8 cellular contexts compared by ENCODE assay signal in genomic region chr11:116835042-116835772, GRCh38. TPM values are rescaled to one million over a fixed set of nuclear protein-coding genes. Genes with fewer than 3 reads are reported as not detected.
A peak's percentile ranks its signal among the peaks of the same experiment; 100 is the strongest.
DNase-seq lines count a peak whose midpoint lies in the region; ATAC-seq and TF ChIP-seq lines count a peak whose summit lies in the region.

No MANE protein-coding gene starts in this region.

- TF ChIP-seq CTCF in C4-2B (conservative IDR thresholded peaks at IDR 0.05): no peak
- no peak for TF ChIP-seq CTCF in osteoblast (IDR thresholded peaks at IDR 0.05; ENCODE audit: extremely low read depth, low read depth, low read length)

- peak overlapping the region; percentile 35 for H2AFZ ChIP-seq in osteoblast (ENCODE audit: low read length)

- DNase-seq in OCI-M1 (lab: John Stamatoyannopoulos, UW) (peak; percentile 30), osteoblast (ENCODE audit: insufficient read length, low spot score, missing footprints) (no peak), superior temporal gyrus (ENCODE audit: extremely low spot score) (no peak), inferior parietal cortex (ENCODE audit: extremely low spot score) (no peak)
- no peak for DNase-seq in activated CD8-positive, alpha-beta memory T cell treated with anti-CD3 and anti-CD28 coated beads, Interleukin-2, amount 50 U/mL, for 4 hours

- H3K27ac ChIP-seq in C4-2B (peak overlapping the region; percentile 63), esophagus (ENCODE audit: low read depth in 2 of 2, low read length in 1 of 2) (peak overlapping the region; percentile 43 to 64), osteoblast (ENCODE audit: low read depth, low read length) (peak overlapping the region; percentile 1)

- H3K27me3 ChIP-seq in esophagus (ENCODE audit: control insufficient read depth in 1 of 2, insufficient read depth in 2 of 2, low read length in 2 of 2) (no peaks in the 10 kb centered on the region), osteoblast (ENCODE audit: insufficient read depth, low read length) (no peaks in the 10 kb centered on the region)

- H3K4me3 ChIP-seq in esophagus (ENCODE audit: low read depth in 1 of 2, low read length in 2 of 2): peak overlapping the region in 1 of 2 donors; percentile 23
- H3K4me3 ChIP-seq in osteoblast (ENCODE audit: insufficient read depth, low read length): peak overlapping the region; percentile 60

- H3K36me3 ChIP-seq in esophagus (ENCODE audit: control insufficient read depth in 2 of 2, insufficient read depth in 2 of 2, low read length in 1 of 2) (no peaks in the 10 kb centered on the region), osteoblast (ENCODE audit: insufficient read depth, low read length) (no peaks in the 10 kb centered on the region)

- H3K79me2 ChIP-seq in osteoblast (ENCODE audit: insufficient read depth, low read length): no peaks in the 10 kb centered on the region

- H4K20me1 ChIP-seq in osteoblast (ENCODE audit: insufficient read depth, low read length): no peaks in the 10 kb centered on the region

- ATAC-seq in GM21381 (IDR thresholded peaks at IDR 0.05; ENCODE audit: unreplicated experiment): peak; percentile 18

- no peaks in the 10 kb centered on the region for H3K9me3 ChIP-seq in esophagus (ENCODE audit: control insufficient read depth in 2 of 2, insufficient read depth in 1 of 2, low read depth in 1 of 2, low read length in 1 of 2)
- H3K9me3 ChIP-seq in osteoblast (ENCODE audit: low read depth, low read length): no peaks in the 10 kb centered on the region

- peak overlapping the region; percentile 42 for H3K4me2 ChIP-seq in osteoblast (ENCODE audit: insufficient read depth, low read length)

- H3K4me1 ChIP-seq in esophagus (ENCODE audit: control insufficient read depth in 2 of 2, insufficient read depth in 2 of 2, low read length in 1 of 2): peaks cover 4 to 6% of the 10 kb centered on the region in 2 donors
- no peaks in the 10 kb centered on the region for H3K4me1 ChIP-seq in osteoblast (ENCODE audit: insufficient read depth, low read length)

- WGBS in esophagus, 2 donors: 48 to 54% methylated on average over 28 of the region's 28 CpGs

RNA-seq across cellular contexts. Expression of gene APOA1, which starts 2.2 kb away (rescaled TPM):
- under 1 TPM; 0.08 to 0.10 TPM for polyA plus RNA-seq in esophagus
- total RNA-seq in osteoblast: under 0.01 and 0.29 TPM in 2 replicates

RNA-seq across cellular contexts. Expression of gene APOC3, which starts 5.5 kb away (rescaled TPM):
- polyA plus RNA-seq in esophagus: not detected
- total RNA-seq in osteoblast: not detected in 2 replicates

RNA-seq across cellular contexts. Expression of gene APOA4, which starts 12.1 kb away (rescaled TPM):
- polyA plus RNA-seq in esophagus: under 1 TPM; 0.05 to 0.06 TPM
- not detected in 2 replicates for total RNA-seq in osteoblast

RNA-seq across cellular contexts. Expression of gene APOA5, which starts 43.5 kb away (rescaled TPM):
- not detected for polyA plus RNA-seq in esophagus
- under 0.01 TPM in 1 of 2 replicates, not detected in the other for total RNA-seq in osteoblast

RNA-seq across cellular contexts. Expression of gene ZPR1, which starts 47.4 kb away (rescaled TPM):
- 10 to 100 TPM in 1 of 2 donors, 1 to 10 TPM in 1; 9.9 to 24.4 TPM for polyA plus RNA-seq in esophagus
- total RNA-seq in osteoblast: 27.1 and 36.2 TPM in 2 replicates

Comparison
In these comparisons a context has a peak if more than half of its experiments do, and no peak if none do; other contexts are left out.
1. H3K27ac ChIP-seq: peak in every context shown above with its lines; median percentile 63 in C4-2B; 54 in esophagus; 1 in osteoblast.